Comparison of ENCODE assay signal across 17 cellular contexts in genomic region chr11:12116425-12117032, GRCh38. TPM values are rescaled to one million over a fixed set of nuclear protein-coding genes. Genes with fewer than 3 reads are reported as not detected.
DNase-seq lines count a peak whose midpoint lies in the region; ATAC-seq, FAIRE-seq and TF ChIP-seq lines count a peak whose summit lies in the region.
"Had no signal": no experiment of that assay in that cellular context is flagged by ENCODE, and none has a peak within 500 bp of the region (broad histone marks: within the 10 kb centered on the region; RNA-seq: fewer than 3 reads in every experiment).

No MANE protein-coding gene starts in this region.

- H3K4me3 Mint-ChIP-seq in CD8-positive, alpha-beta memory T cell, result no peak overlapping the region
- H3K4me3 Mint-ChIP-seq in dendritic cell treated with granulocyte-macrophage colony-stimulating factor and Interleukin-4, amounts not matched to agents 40 ng/mL and 50 ng/mL, for 4 days, result no peak overlapping the region
- H3K4me3 Mint-ChIP-seq in stimulated activated effector memory CD8-positive, alpha-beta T cell treated with anti-CD3 and anti-CD28 coated beads, Interleukin-12 subunit alpha, Interleukin-12 subunit beta, amount 100 ng/mL, for 72 hours, result no peak overlapping the region
- H3K4me3 Mint-ChIP-seq: neural crest cell had no signal

- POLR2A ChIA-PET in CD8-positive, alpha-beta memory T cell (lab: Charles Lee), result interaction anchor here (0.7 kb wide), 1 partner anchor 26 kb away, joined by 9 read pairs; no protein-coding TSS in a partner anchor

- no peak for TF ChIP-seq POLR2A in GM12892 (IDR thresholded peaks at IDR 0.05; ENCODE audit: low read depth, low read length)

- no peaks in the 10 kb centered on the region for H3K36me3 ChIP-seq in CD8-positive, alpha-beta memory T cell (ENCODE audit: insufficient read depth, low read length)
- H3K36me3 ChIP-seq: breast epithelium had no signal

- H3K36me3 Mint-ChIP-seq in CD8-positive, alpha-beta memory T cell, result peaks cover 0 to 5% (median 0%) of the 10 kb centered on the region in 3 donors
- peaks cover 25% of the 10 kb centered on the region for H3K36me3 Mint-ChIP-seq in dendritic cell treated with granulocyte-macrophage colony-stimulating factor and Interleukin-4, amounts not matched to agents 40 ng/mL and 50 ng/mL, for 4 days (ENCODE audit: low read depth)
- peaks cover 10% of the 10 kb centered on the region for H3K36me3 Mint-ChIP-seq in stimulated activated effector memory CD8-positive, alpha-beta T cell treated with anti-CD3 and anti-CD28 coated beads, Interleukin-12 subunit alpha, Interleukin-12 subunit beta, amount 100 ng/mL, for 72 hours

- CTCF ChIA-PET in CD8-positive, alpha-beta memory T cell (lab: Charles Lee), result interaction anchor here (0.7 to 1.2 kb wide), 3 partner anchors 20 to 103 kb away, joined by 3 read pairs; no protein-coding TSS in a partner anchor

- H3K9me3 ChIP-seq in CD8-positive, alpha-beta memory T cell (ENCODE audit: low read length), result no peaks in the 10 kb centered on the region
- H3K9me3 ChIP-seq: breast epithelium had no signal

- ATAC-seq in stimulated activated effector memory CD8-positive, alpha-beta T cell treated with anti-CD3 and anti-CD28 coated beads, Interleukin-12 subunit alpha, Interleukin-12 subunit beta, amount 100 ng/mL, for 72 hours, result no peak
- ATAC-seq: stimulated activated naive CD8-positive, alpha-beta T cell treated with anti-CD3 and anti-CD28 coated beads, Interleukin-15, Interleukin-2, amounts not matched to agents 100 U/mL and 50 U/mL, for 24 hours had no signal

- H3K27ac Mint-ChIP-seq in CD8-positive, alpha-beta memory T cell, result no peak overlapping the region
- peak overlapping the region; percentile 72 for H3K27ac Mint-ChIP-seq in dendritic cell treated with granulocyte-macrophage colony-stimulating factor and Interleukin-4, amounts not matched to agents 40 ng/mL and 50 ng/mL, for 4 days
- H3K27ac Mint-ChIP-seq in stimulated activated effector memory CD8-positive, alpha-beta T cell treated with anti-CD3 and anti-CD28 coated beads, Interleukin-12 subunit alpha, Interleukin-12 subunit beta, amount 100 ng/mL, for 72 hours, result peak overlapping the region; percentile 11

- H3K4me3 ChIP-seq in CD8-positive, alpha-beta memory T cell (ENCODE audit: low read length), result no peak overlapping the region
- H3K4me3 ChIP-seq: breast epithelium had no signal

- no peaks in the 10 kb centered on the region for H3K9me3 Mint-ChIP-seq in CD8-positive, alpha-beta memory T cell
- no peaks in the 10 kb centered on the region for H3K9me3 Mint-ChIP-seq in dendritic cell treated with granulocyte-macrophage colony-stimulating factor and Interleukin-4, amounts not matched to agents 40 ng/mL and 50 ng/mL, for 4 days
- no peaks in the 10 kb centered on the region for H3K9me3 Mint-ChIP-seq in stimulated activated effector memory CD8-positive, alpha-beta T cell treated with anti-CD3 and anti-CD28 coated beads, Interleukin-12 subunit alpha, Interleukin-12 subunit beta, amount 100 ng/mL, for 72 hours
- H3K9me3 Mint-ChIP-seq: neural crest cell had no signal

- intact Hi-C loops in dendritic cell treated with granulocyte-macrophage colony-stimulating factor and Interleukin-4, amounts not matched to agents 40 ng/mL and 50 ng/mL, for 4 days (cut with micrococcal nuclease), result loop anchor here (10.0 kb wide), 1 partner anchor 118 kb away; no protein-coding TSS in a partner anchor

- H3K4me1 ChIP-seq in CD8-positive, alpha-beta memory T cell (ENCODE audit: insufficient read depth, low read length), result peaks cover 2% of the 10 kb centered on the region
- H3K4me1 ChIP-seq: breast epithelium had no signal

- H3K27me3 Mint-ChIP-seq in CD8-positive, alpha-beta memory T cell, result no peaks in the 10 kb centered on the region
- no peaks in the 10 kb centered on the region for H3K27me3 Mint-ChIP-seq in dendritic cell treated with granulocyte-macrophage colony-stimulating factor and Interleukin-4, amounts not matched to agents 40 ng/mL and 50 ng/mL, for 4 days

- H3K4me1 Mint-ChIP-seq in CD8-positive, alpha-beta memory T cell, result peaks cover 13 to 45% (median 19%) of the 10 kb centered on the region in 3 donors
- H3K4me1 Mint-ChIP-seq in dendritic cell treated with granulocyte-macrophage colony-stimulating factor and Interleukin-4, amounts not matched to agents 40 ng/mL and 50 ng/mL, for 4 days (ENCODE audit: low read depth), result peaks cover 74% of the 10 kb centered on the region
- peaks cover 74% of the 10 kb centered on the region for H3K4me1 Mint-ChIP-seq in stimulated activated effector memory CD8-positive, alpha-beta T cell treated with anti-CD3 and anti-CD28 coated beads, Interleukin-12 subunit alpha, Interleukin-12 subunit beta, amount 100 ng/mL, for 72 hours

- peak overlapping the region; percentile 49 for H3K27ac ChIP-seq in CD8-positive, alpha-beta memory T cell (ENCODE audit: low read depth, low read length)

- no peak for FAIRE-seq in GM12892 (lab: Jason Lieb, UNC)
- FAIRE-seq: RCC 7860 had no signal

- no peak for DNase-seq in CD8-positive, alpha-beta memory T cell
- DNase-seq in OCI-M2 (lab: John Stamatoyannopoulos, UW; ENCODE audit: unreplicated experiment) (peak; percentile 76), ecto neural progenitor cell (ENCODE audit: low spot score) (no peak), GM12892 (ENCODE audit: insufficient read length) (no peak), NCI-H446 treated with DMSO at 0.1 percent for 48 hours (lab: John Stamatoyannopoulos, UW) (no peak)
- DNase-seq in stimulated activated effector memory CD8-positive, alpha-beta T cell treated with anti-CD3 and anti-CD28 coated beads, Interleukin-12 subunit alpha, Interleukin-12 subunit beta, amount 100 ng/mL, for 72 hours (ENCODE audit: low spot score in 2 of 2), result no peak
- DNase-seq: activated CD4-positive, CD25-positive, alpha-beta regulatory T cell; activated CD8-positive, alpha-beta memory T cell treated with anti-CD3 and anti-CD28 coated beads, Interleukin-2, amount 50 U/mL, for 48 hours; activated naive CD4-positive, alpha-beta T cell treated with anti-CD3 and anti-CD28 coated beads, Interleukin-2, amount 50 U/mL, for 16 hours; Calu3; hippocampal formation; NCI-H1417 treated with DMSO at 0.1 percent for 48 hours; stimulated activated naive CD8-positive, alpha-beta T cell treated with anti-CD3 and anti-CD28 coated beads, Interleukin-15, Interleukin-2, amounts not matched to agents 100 U/mL and 50 U/mL, for 24 hours had no signal

- no peaks in the 10 kb centered on the region for H3K27me3 ChIP-seq in CD8-positive, alpha-beta memory T cell (ENCODE audit: insufficient read depth, low read length, poor library complexity, severe bottlenecking)
- H3K27me3 ChIP-seq: breast epithelium had no signal

RNA-seq across cellular contexts. Expression of gene MICAL2, which starts 6.1 kb away (rescaled TPM):
- 100 to 1,000 TPM; 146 to 147 TPM for total RNA-seq in CD8-positive, alpha-beta memory T cell
- 32.4 TPM for polyA plus RNA-seq in CD8-positive, alpha-beta memory T cell
- 1.1 TPM for polyA plus RNA-seq in GM12892 (2012; ENCODE audit: missing spikeins)

Comparison
In these comparisons a context has a peak if more than half of its experiments do, and no peak if none do; other contexts are left out.
1. H3K27ac Mint-ChIP-seq: peak in dendritic cell treated with granulocyte-macrophage colony-stimulating factor and Interleukin-4, amounts not matched to agents 40 ng/mL and 50 ng/mL, for 4 days (single experiment) and stimulated activated effector memory CD8-positive, alpha-beta T cell treated with anti-CD3 and anti-CD28 coated beads, Interleukin-12 subunit alpha, Interleukin-12 subunit beta, amount 100 ng/mL, for 72 hours (single experiment); none in CD8-positive, alpha-beta memory T cell (0 of 8).